Comparison of ENCODE assay signal across 21 cellular contexts in the genomic region with DNA sequence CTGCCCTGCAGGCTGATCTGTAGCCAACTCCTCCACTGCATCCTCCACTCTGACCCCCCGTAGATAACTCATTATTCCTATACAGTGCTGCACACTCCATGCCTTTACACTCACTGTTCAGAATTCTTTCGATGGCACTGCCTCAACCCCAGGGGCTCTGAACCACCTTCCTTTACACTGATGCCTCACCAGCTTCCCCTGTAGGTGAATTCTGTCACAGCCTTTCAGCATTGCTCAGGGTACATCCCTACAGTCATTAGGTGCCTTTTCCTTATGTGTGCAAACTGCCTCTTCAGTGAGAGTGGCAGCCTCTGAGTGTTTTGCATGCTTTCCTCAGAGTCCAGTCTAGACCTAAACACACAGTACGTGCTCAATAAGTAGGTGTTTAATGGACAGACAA.
A peak's percentile ranks its signal among the peaks of the same experiment; 100 is the strongest.
DNase-seq lines count a peak whose midpoint lies in the region; ATAC-seq and TF ChIP-seq lines count a peak whose summit lies in the region.
"Had no signal": no experiment of that assay in that cellular context is flagged by ENCODE, and none has a peak within 500 bp of the region (broad histone marks: within the 10 kb centered on the region; RNA-seq: fewer than 3 reads in every experiment).

No MANE protein-coding gene starts in this region.

- TF ChIP-seq CTCF in GM23338 (conservative IDR thresholded peaks at IDR 0.05; ENCODE audit: low read depth in 2 of 2) (peak; percentile 17 to 45; a peak in 3 of 4 replicates), IMR-90 (conservative IDR thresholded peaks at IDR 0.05; ENCODE audit: low read depth, low read length) (no peak), endodermal cell (conservative IDR thresholded peaks at IDR 0.05) (peak; percentile 35), spleen (IDR thresholded peaks at IDR 0.05 in 8 of 11, conservative IDR thresholded peaks at IDR 0.05 in 3 of 11) (no peak)

- no peaks in the 10 kb centered on the region for H3K27me3 ChIP-seq in GM23338 (ENCODE audit: insufficient read depth)
- no peaks in the 10 kb centered on the region for H3K27me3 ChIP-seq in IMR-90 (ENCODE audit: control insufficient read depth, insufficient read depth, low read length)
- H3K27me3 ChIP-seq in endodermal cell (ENCODE audit: control insufficient read depth, insufficient read depth, low read length, poor library complexity, severe bottlenecking) = no peaks in the 10 kb centered on the region
- no peaks in the 10 kb centered on the region for H3K27me3 ChIP-seq in spleen (replicated peaks in 1 of 7)
- H3K27me3 ChIP-seq: BE2C; BLaER1 treated with 17β-estradiol and CSF1 and Interleukin-3, amounts not matched to agents 10 nM and 100 nM had no signal

- no peak overlapping the region for H4K8ac ChIP-seq in IMR-90 (ENCODE audit: low read depth in 2 of 2, low read length in 2 of 2)

- intact Hi-C loops in IMR-90 (cut with micrococcal nuclease) = no loop called here
- intact Hi-C loops in spleen (cut with DNase I; ENCODE audit: low total_unique reads) = no loop called here

- no peak overlapping the region for H2AK5ac ChIP-seq in IMR-90 (ENCODE audit: low read depth, low read length)

- H3K79me2 ChIP-seq in GM23338 (replicated peaks; ENCODE audit: insufficient read depth) = no peaks in the 10 kb centered on the region

- H3K4me1 Mint-ChIP-seq in GM23338 = peaks cover 9% of the 10 kb centered on the region; the same call in 2 of the 3 replicates
- peaks cover 6% of the 10 kb centered on the region for H3K4me1 Mint-ChIP-seq in endodermal cell
- H3K4me1 Mint-ChIP-seq: CD14-positive monocyte; CD8-positive, alpha-beta memory T cell had no signal

- no peak overlapping the region for H2BK5ac ChIP-seq in IMR-90 (ENCODE audit: low read depth, low read length, poor library complexity, severe bottlenecking)

- 92% methylated on average over 2 of the region's 3 CpGs; no CpG with 5 or more reads in 1 of the 2 experiments for WGBS in IMR-90 (ENCODE audit: extremely low coverage in 2 of 2, insufficient read length in 1 of 2), 2 experiments
- 90 to 100% methylated on average over 2 to 3 of the region's 3 CpGs for WGBS in endodermal cell (ENCODE audit: insufficient coverage in 1 of 2, insufficient read length in 1 of 2), 2 experiments
- WGBS in spleen, 5 donors = 74 to 88% (median 81%) methylated on average over 3 of the region's 3 CpGs

- no peak overlapping the region for H2BK20ac ChIP-seq in IMR-90 (ENCODE audit: low read depth, low read length)

- H3K9me3 ChIP-seq in IMR-90 (ENCODE audit: control insufficient read depth, insufficient read depth, low read length) (no peaks in the 10 kb centered on the region), endodermal cell (ENCODE audit: control insufficient read depth, low read length) (no peaks in the 10 kb centered on the region), spleen (no peaks in the 10 kb centered on the region)
- H3K9me3 ChIP-seq: A549; BE2C; BLaER1 treated with 17β-estradiol and CSF1 and Interleukin-3, amounts not matched to agents 10 nM and 100 nM; HAP-1 had no signal

- no peak overlapping the region for H2BK15ac ChIP-seq in IMR-90 (ENCODE audit: low read depth, low read length)

- no peaks in the 10 kb centered on the region for H3K36me3 Mint-ChIP-seq in GM23338 (ENCODE audit: low read depth)
- no peaks in the 10 kb centered on the region for H3K36me3 Mint-ChIP-seq in endodermal cell (ENCODE audit: low read depth)
- H3K36me3 Mint-ChIP-seq: CD14-positive monocyte; CD8-positive, alpha-beta memory T cell had no signal

- no peak overlapping the region for H2BK120ac ChIP-seq in IMR-90 (ENCODE audit: low read depth, low read length)

- no peaks in the 10 kb centered on the region; the same call in 1 of the 2 replicates for H3K9me1 ChIP-seq in IMR-90 (ENCODE audit: insufficient read depth, low read length)

- H3K4me3 Mint-ChIP-seq in GM23338 (no peak overlapping the region), endodermal cell (no peak overlapping the region)
- H3K4me3 Mint-ChIP-seq: CD14-positive monocyte; CD4-positive, alpha-beta T cell; CD8-positive, alpha-beta memory T cell; HFFc6 had no signal

- no peaks in the 10 kb centered on the region for H3F3A ChIP-seq in GM23338 (replicated peaks; ENCODE audit: low read depth)

- H2AFZ ChIP-seq in GM23338 = no peak overlapping the region
- H2AFZ ChIP-seq in IMR-90 (replicated peaks; ENCODE audit: low read length, poor library complexity) = peak overlapping the region; percentile 26
- H2AFZ ChIP-seq: GM23248 had no signal

- H3K56ac ChIP-seq in IMR-90 (ENCODE audit: extremely low read depth, insufficient read depth, low read length) = no peak overlapping the region

- TF ChIP-seq RAD21 in IMR-90 (IDR thresholded peaks at IDR 0.05; ENCODE audit: low read length) = no peak

- H3K27ac ChIP-seq in GM23338 (ENCODE audit: low read depth) (no peak overlapping the region), IMR-90 (ENCODE audit: insufficient read depth, low read length) (no peak overlapping the region), endodermal cell (ENCODE audit: low read depth, low read length) (no peak overlapping the region), spleen (no peak overlapping the region)
- H3K27ac ChIP-seq: A549; BLaER1 treated with 17β-estradiol and CSF1 and Interleukin-3, amounts not matched to agents 10 nM and 100 nM; GM23248 had no signal

- no peaks in the 10 kb centered on the region for H3K9me2 ChIP-seq in GM23338 (ENCODE audit: insufficient read depth)

- BruUV-seq in IMR-90 (replicated peaks; lab: Mats Ljungman, UMichigan) = no TSS peak

- H3K4me3 ChIP-seq in GM23338 (no peak overlapping the region), IMR-90 (ENCODE audit: insufficient read depth, low read depth, low read length) (no peak overlapping the region), endodermal cell (ENCODE audit: low read length) (no peak overlapping the region), spleen (no peak overlapping the region)
- H3K4me3 ChIP-seq: A549; BLaER1 treated with 17β-estradiol and CSF1 and Interleukin-3, amounts not matched to agents 10 nM and 100 nM; GM23248; HAP-1 had no signal

- H3K36me3 ChIP-seq in GM23338 (ENCODE audit: insufficient read depth) (no peaks in the 10 kb centered on the region), IMR-90 (ENCODE audit: control insufficient read depth, insufficient read depth, low read length) (no peaks in the 10 kb centered on the region), endodermal cell (ENCODE audit: control insufficient read depth, insufficient read depth, low read length) (no peaks in the 10 kb centered on the region), spleen (no peaks in the 10 kb centered on the region)
- H3K36me3 ChIP-seq: BE2C; BLaER1 treated with 17β-estradiol and CSF1 and Interleukin-3, amounts not matched to agents 10 nM and 100 nM; HAP-1 had no signal

- no peak overlapping the region for H2AK9ac ChIP-seq in IMR-90 (replicated peaks; ENCODE audit: low read depth, low read length, poor library complexity)

- H3K9ac ChIP-seq in IMR-90 (ENCODE audit: low read depth, low read length) (no peak overlapping the region), endodermal cell (ENCODE audit: extremely low read depth, low read length, poor library complexity, severe bottlenecking) (no peak overlapping the region)
- H3K9ac ChIP-seq: BLaER1 treated with 17β-estradiol and CSF1 and Interleukin-3, amounts not matched to agents 10 nM and 100 nM; GM23248 had no signal

- no peaks in the 10 kb centered on the region for H4K20me1 ChIP-seq in GM23338 (replicated peaks; ENCODE audit: insufficient read depth)
- H4K20me1 ChIP-seq in IMR-90 (ENCODE audit: insufficient read depth, low read length) = no peaks in the 10 kb centered on the region
- H4K20me1 ChIP-seq: BLaER1 treated with 17β-estradiol and CSF1 and Interleukin-3, amounts not matched to agents 10 nM and 100 nM had no signal

- H3K23ac ChIP-seq in IMR-90 (ENCODE audit: low read depth, low read length) = no peak overlapping the region

- H3K27me3 Mint-ChIP-seq in GM23338 (ENCODE audit: insufficient read depth, low read depth, poor library complexity) = peaks cover 5% of the 10 kb centered on the region
- peaks cover 1% of the 10 kb centered on the region for H3K27me3 Mint-ChIP-seq in endodermal cell (ENCODE audit: insufficient read depth)
- H3K27me3 Mint-ChIP-seq: CD4-positive, alpha-beta T cell; CD8-positive, alpha-beta memory T cell had no signal

- H3K27ac Mint-ChIP-seq in GM23338 = no peak overlapping the region
- no peak overlapping the region for H3K27ac Mint-ChIP-seq in endodermal cell
- H3K27ac Mint-ChIP-seq: CD14-positive monocyte; CD4-positive, alpha-beta T cell; CD8-positive, alpha-beta memory T cell; HFFc6 had no signal

- H3K18ac ChIP-seq in IMR-90 (ENCODE audit: low read depth, low read length) = no peak overlapping the region

- H3K9me3 Mint-ChIP-seq in GM23338 = no peaks in the 10 kb centered on the region
- H3K9me3 Mint-ChIP-seq in endodermal cell = no peaks in the 10 kb centered on the region
- H3K9me3 Mint-ChIP-seq: CD14-positive monocyte, HFFc6 had no signal

- no peak overlapping the region for H3K4me2 ChIP-seq in GM23338
- no peak overlapping the region for H3K4me2 ChIP-seq in IMR-90 (ENCODE audit: low read depth, low read length)
- H3K4me2 ChIP-seq: A549; BLaER1 treated with 17β-estradiol and CSF1 and Interleukin-3, amounts not matched to agents 10 nM and 100 nM had no signal

- DNase-seq in GM23338 (ENCODE audit: low spot score) (peak; percentile 26), IMR-90 (no peak), endodermal cell (no peak), GF-D8 (lab: John Stamatoyannopoulos, UW) (no peak), spleen (no peak), amniotic stem cell (lab: John Stamatoyannopoulos, UW) (no peak)
- DNase-seq: 8988T; ACHN; AML-193; BE2C; CD4-positive, alpha-beta T cell; CD8-positive, alpha-beta memory T cell; DMS 273 treated with DMSO at 0.1 percent for 48 hours; DMS79; GDM1 had no signal

- no peak overlapping the region for H3K4ac ChIP-seq in IMR-90 (ENCODE audit: low read depth, low read length)

- TF ChIP-seq POLR2A in IMR-90 (IDR thresholded peaks at IDR 0.05; ENCODE audit: low read depth, low read length) = no peak
- TF ChIP-seq POLR2A in spleen (IDR thresholded peaks at IDR 0.05) = no peak

- POLR2A ChIA-PET in IMR-90 (lab: Charles Lee; ENCODE audit: unreplicated experiment) = no interaction called here

- H3K4me1 ChIP-seq in GM23338 (ENCODE audit: insufficient read depth) = peaks cover 12% of the 10 kb centered on the region
- no peaks in the 10 kb centered on the region; the same call in 1 of the 2 replicates for H3K4me1 ChIP-seq in IMR-90 (ENCODE audit: control insufficient read depth, insufficient read depth, low read length)
- H3K4me1 ChIP-seq in endodermal cell (ENCODE audit: control insufficient read depth, insufficient read depth, low read length) = no peaks in the 10 kb centered on the region
- no peaks in the 10 kb centered on the region for H3K4me1 ChIP-seq in spleen
- H3K4me1 ChIP-seq: A549; BE2C; BLaER1 treated with 17β-estradiol and CSF1 and Interleukin-3, amounts not matched to agents 10 nM and 100 nM; HAP-1 had no signal

- dilution Hi-C loops in IMR-90 (cut with HindIII; ENCODE audit: low sequenced_read_pairs, unreplicated experiment) = no loop called here

- in situ Hi-C loops in IMR-90 (cut with MboI; ENCODE audit: low sequenced_read_pairs) = no loop called here

- H4K5ac ChIP-seq in IMR-90 (ENCODE audit: low read depth, low read length) = peak overlapping the region; percentile 47; the same call in 1 of the 2 replicates

- ATAC-seq in GM23338 (peak; percentile 60), IMR-90 (ENCODE audit: low read depth) (peak; percentile 25)
- ATAC-seq: A549 had no signal

- H3K14ac ChIP-seq in IMR-90 (replicated peaks; ENCODE audit: low read depth, low read length) = no peak overlapping the region

- no peaks in the 10 kb centered on the region for H3K79me1 ChIP-seq in IMR-90 (ENCODE audit: low read depth in 1 of 2, low read length in 2 of 2)

- H4K91ac ChIP-seq in IMR-90 (ENCODE audit: insufficient read depth, low read depth, low read length) = no peak overlapping the region

- CTCF ChIA-PET in IMR-90 (lab: Yijun Ruan, JAX) = no interaction called here

Comparison
In these comparisons a context has a peak if more than half of its experiments do, and no peak if none do; other contexts are left out.
1. CTCF ChIP-seq: peak in GM23338 (2 of 2) and endodermal cell (single experiment); none in IMR-90 (single experiment) and spleen (0 of 11).